ENCODE assay signal across 30 cellular contexts in genomic region chr2:182814804-182815203, GRCh38. TPM values are rescaled to one million over a fixed set of nuclear protein-coding genes. Genes with fewer than 3 reads are reported as not detected.
"Had no signal": no experiment of that assay in that cellular context is flagged by ENCODE, and none has a peak within 500 bp of the region (broad histone marks: within the 10 kb centered on the region; RNA-seq: fewer than 3 reads in every experiment).

No MANE protein-coding gene starts in this region.

- H3K4me3 Mint-ChIP-seq: effector memory CD8-positive, alpha-beta T cell; naive thymus-derived CD4-positive, alpha-beta T cell; nephron; neural progenitor cell; type B pancreatic cell had no signal

- H3K4me3 ChIP-seq: esophagus squamous epithelium, heart right ventricle, left lung, neural progenitor cell, ovary, psoas muscle, stomach, thyroid gland had no signal

- H3K36me3 Mint-ChIP-seq: naive thymus-derived CD4-positive, alpha-beta T cell; neural progenitor cell; type B pancreatic cell had no signal

- H3K4me1 ChIP-seq: esophagus squamous epithelium, left lung, psoas muscle had no signal

- H3K9me3 Mint-ChIP-seq: effector memory CD8-positive, alpha-beta T cell; naive thymus-derived CD4-positive, alpha-beta T cell; nephron; neural progenitor cell; type B pancreatic cell had no signal

- H3K9ac ChIP-seq: neural progenitor cell had no signal

- H3K27ac ChIP-seq: esophagus squamous epithelium, heart right ventricle, left lung, neural progenitor cell, ovary, psoas muscle, stomach, thyroid gland had no signal

- FAIRE-seq: endometrium, islet of Langerhans, small intestine had no signal

- H3K27ac Mint-ChIP-seq: effector memory CD8-positive, alpha-beta T cell; naive thymus-derived CD4-positive, alpha-beta T cell; neural progenitor cell; type B pancreatic cell had no signal

- DNase-seq: cortex of kidney; effector memory CD8-positive, alpha-beta T cell; erythroblast; esophagus squamous epithelium; foreskin melanocyte; glutamatergic neuron; heart right ventricle; hippocampal formation; left cardiac atrium; left lung; mesendoderm; midbrain; naive thymus-derived CD4-positive, alpha-beta T cell; nucleus accumbens; ovary; posterior cingulate gyrus; psoas muscle; right cardiac atrium; small intestine; stimulated activated CD4-positive, alpha-beta T cell treated with anti-CD3 and anti-CD28 coated beads, Interleukin-15, amount 100 ng/mL, for 24 hours; stimulated activated CD4-positive, alpha-beta T cell treated with anti-CD3 and anti-CD28 coated beads, Interleukin-2, amount 100 ng/mL, for 48 hours; stimulated activated naive CD4-positive, alpha-beta T cell treated with Interleukin-2 at 50 U/mL for 16 hours; stomach; thyroid gland had no signal

- H3K4me2 ChIP-seq: neural progenitor cell had no signal

- H3K4me1 Mint-ChIP-seq: naive thymus-derived CD4-positive, alpha-beta T cell had no signal

- ATAC-seq: effector memory CD8-positive, alpha-beta T cell; heart right ventricle; left cardiac atrium; left lung; naive thymus-derived CD4-positive, alpha-beta T cell; psoas muscle; right cardiac atrium had no signal

- H3K36me3 ChIP-seq: esophagus squamous epithelium, heart right ventricle, left lung, neural progenitor cell, ovary, stomach, thyroid gland had no signal

- H3K9me3 ChIP-seq: esophagus squamous epithelium, heart right ventricle, left lung, ovary, psoas muscle, stomach, thyroid gland had no signal

- H2AFZ ChIP-seq: neural progenitor cell had no signal

- H3K27me3 ChIP-seq: esophagus squamous epithelium, heart right ventricle, left lung, neural progenitor cell, ovary, stomach, thyroid gland had no signal

RNA-seq across cellular contexts. Expression of gene FRZB, which starts 51.6 kb away (rescaled TPM):
- total RNA-seq: naive thymus-derived CD4-positive, alpha-beta T cell; renal cortical epithelial cell had no signal
- polyA plus RNA-seq: naive thymus-derived CD4-positive, alpha-beta T cell had no signal
